22 cellular contexts compared by ENCODE assay signal in the genomic region with DNA sequence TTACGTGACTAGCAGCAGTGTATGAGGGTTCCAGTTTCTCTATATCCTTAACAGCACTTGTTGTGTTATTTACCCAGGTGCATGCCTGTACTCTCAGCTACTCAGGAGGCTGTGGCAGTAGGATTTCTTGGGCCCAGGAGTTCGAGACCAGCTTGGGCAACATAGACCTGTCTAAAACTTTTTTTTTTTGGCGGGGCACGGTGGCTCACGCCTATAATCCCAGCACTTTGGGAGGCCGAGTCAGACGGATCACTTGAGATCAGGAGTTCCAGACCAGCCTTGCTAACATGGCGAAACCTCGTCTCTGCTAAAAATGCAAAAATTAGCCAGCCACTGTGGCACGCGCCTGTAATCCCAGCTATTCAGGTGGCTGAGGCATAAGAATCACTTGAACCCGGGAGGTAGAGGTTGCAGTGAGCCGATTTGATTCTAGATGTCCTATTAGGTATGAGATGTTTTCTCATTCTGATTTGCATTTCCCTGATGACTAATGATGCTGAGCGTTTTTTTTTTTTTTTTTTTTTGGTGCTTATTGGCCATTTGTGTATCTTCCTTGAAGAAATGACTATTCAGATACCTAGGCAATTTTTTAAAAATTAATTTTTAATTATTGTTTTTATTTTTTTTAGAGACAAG. TPM values are rescaled to one million over a fixed set of nuclear protein-coding genes. Genes with fewer than 3 reads are reported as not detected.
A peak's percentile ranks its signal among the peaks of the same experiment; 100 is the strongest.
DNase-seq lines count a peak whose midpoint lies in the region; ATAC-seq and TF ChIP-seq lines count a peak whose summit lies in the region.
"Had no signal": no experiment of that assay in that cellular context is flagged by ENCODE, and none has a peak within 500 bp of the region (broad histone marks: within the 10 kb centered on the region; RNA-seq: fewer than 3 reads in every experiment).

No MANE protein-coding gene starts in this region.

- CTCF ChIA-PET in WTC11 (lab: Charles Lee) = interaction anchor here (1.3 to 3.2 kb wide), 2 partner anchors 14 to 38 kb away, joined by 3 to 12 read pairs; no protein-coding TSS in a partner anchor

- no peaks in the 10 kb centered on the region for H3K27me3 Mint-ChIP-seq in WTC11 (ENCODE audit: low read depth)
- H3K27me3 Mint-ChIP-seq: CD4-positive, alpha-beta T cell; naive B cell; progenitor cell of endocrine pancreas had no signal

- no peaks in the 10 kb centered on the region for H3K4me1 Mint-ChIP-seq in WTC11

- H3K4me3 ChIP-seq in GM06990 (replicated peaks; ENCODE audit: low read depth, low read length) = peak overlapping the region; percentile 10
- H3K4me3 ChIP-seq in fibroblast of mammary gland (ENCODE audit: control insufficient read depth, low read depth, low read length) = no peak overlapping the region
- no peak overlapping the region for H3K4me3 ChIP-seq in H7 (ENCODE audit: insufficient read depth, low read depth, low read length)
- H3K4me3 ChIP-seq: lower lobe of right lung, MG63, smooth muscle cell, uterus had no signal

- peak; percentile 26 to 45 for ATAC-seq in activated CD4-positive, CD25-positive, alpha-beta regulatory T cell treated with anti-CD3 and anti-CD28 coated beads, Interleukin-2, amount 50 U/mL, for 24 hours
- ATAC-seq in WTC11 (no peak), GM18867 (IDR thresholded peaks at IDR 0.05; ENCODE audit: unreplicated experiment) (no peak)
- ATAC-seq: lower lobe of right lung, Right ventricle myocardium inferior had no signal

- H3K36me3 ChIP-seq in GM06990 (ENCODE audit: control insufficient read depth, insufficient read depth, low read length) = peaks cover 4% of the 10 kb centered on the region
- peaks cover 7% of the 10 kb centered on the region for H3K36me3 ChIP-seq in H7 (replicated peaks; ENCODE audit: control insufficient read depth, insufficient read depth, low read length)
- H3K36me3 ChIP-seq: uterus had no signal

- no peaks in the 10 kb centered on the region for H3K9me3 Mint-ChIP-seq in WTC11
- H3K9me3 Mint-ChIP-seq: CD4-positive, alpha-beta T cell; immature natural killer cell; naive B cell had no signal

- POLR2A ChIA-PET in WTC11 (lab: Charles Lee) = no interaction called here

- no peaks in the 10 kb centered on the region for H3K27me3 ChIP-seq in GM06990 (replicated peaks; ENCODE audit: control insufficient read depth, insufficient read depth, low read length)
- no peaks in the 10 kb centered on the region for H3K27me3 ChIP-seq in H7 (ENCODE audit: control insufficient read depth, insufficient read depth, low read length)
- H3K27me3 ChIP-seq: MG63, uterus had no signal

- DNase-seq in activated CD4-positive, CD25-positive, alpha-beta regulatory T cell (lab: John Stamatoyannopoulos, UW) = no peak
- DNase-seq in GM06990 (ENCODE audit: extremely low read depth, insufficient read length) (no peak), WTC11 (ENCODE audit: low spot score) (no peak), fibroblast of mammary gland (ENCODE audit: low read depth) (peak; percentile 8), hypothalamus (lab: John Stamatoyannopoulos, UW) (no peak), H7 (no peak)
- DNase-seq: CD4-positive, alpha-beta T cell; dermis blood vessel endothelial cell; DND-41; glutamatergic neuron; immature natural killer cell; lower lobe of right lung; MG63; naive B cell; NCI-H1694; NCI-H446; uterus had no signal

- 0 out of 2 replicates have a peak overlapping the region, but pooled peaks have one; percentile 53 for H3K27ac Mint-ChIP-seq in WTC11
- H3K27ac Mint-ChIP-seq: progenitor cell of endocrine pancreas had no signal

- no peak for TF ChIP-seq CTCF in GM06990 (IDR thresholded peaks at IDR 0.05; ENCODE audit: insufficient read depth, low read length, poor library complexity, severe bottlenecking)
- no peak for TF ChIP-seq CTCF in WTC11 (IDR thresholded peaks at IDR 0.05)
- TF ChIP-seq CTCF in fibroblast of mammary gland (conservative IDR thresholded peaks at IDR 0.05; ENCODE audit: control insufficient read depth, insufficient read depth, low read depth, low read length) = no peak

- peaks cover 64% of the 10 kb centered on the region for H3K36me3 Mint-ChIP-seq in WTC11

- no peak overlapping the region for H3K4me3 Mint-ChIP-seq in WTC11
- H3K4me3 Mint-ChIP-seq: CD4-positive, alpha-beta T cell; immature natural killer cell; naive B cell had no signal

TF ChIP-seq in WTC11, 78 proteins besides CTCF, POLR2A, EP300 and RAD21:
- TF ChIP-seq, protein P1, sequence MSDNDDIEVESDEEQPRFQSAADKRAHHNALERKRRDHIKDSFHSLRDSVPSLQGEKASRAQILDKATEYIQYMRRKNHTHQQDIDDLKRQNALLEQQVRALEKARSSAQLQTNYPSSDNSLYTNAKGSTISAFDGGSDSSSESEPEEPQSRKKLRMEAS (CRISPR knock-in tag; IDR thresholded peaks at IDR 0.05) = no peak
- TF ChIP-seq ZNF263 (CRISPR knock-in tag; IDR thresholded peaks at IDR 0.05; ENCODE audit: low read depth) = no peak

RNA-seq across cellular contexts. Expression of gene CASC3, which starts 13.4 kb away (rescaled TPM):
- total RNA-seq in WTC11 (2021) = 107 to 119 TPM (median 115 TPM) in 3 replicates
- 55.4 and 76.0 TPM in 2 replicates for total RNA-seq in H7 (2014; rRNA removed; shearing (Covaris generic))

RNA-seq across cellular contexts. Expression of gene RAPGEFL1, which starts 23.5 kb away (rescaled TPM):
- total RNA-seq in WTC11 (2021) = 19.9 to 23.0 TPM (median 19.9 TPM) in 3 replicates
- 3.9 and 5.4 TPM in 2 replicates for total RNA-seq in H7 (2014; rRNA removed; shearing (Covaris generic))

RNA-seq across cellular contexts. Expression of gene MSL1, which starts 31.9 kb away (rescaled TPM):
- 69.2 to 78.1 TPM (median 73.7 TPM) in 3 replicates for total RNA-seq in WTC11 (2021)
- 44.2 and 70.0 TPM in 2 replicates for total RNA-seq in H7 (2014; rRNA removed; shearing (Covaris generic))

RNA-seq across cellular contexts. Expression of gene NR1D1, which starts 53.3 kb away (rescaled TPM):
- total RNA-seq in WTC11 (2021) = 5.6 to 7.6 TPM (median 6.2 TPM) in 3 replicates
- total RNA-seq in H7 (2014; rRNA removed; shearing (Covaris generic)) = 1.8 and 3.4 TPM in 2 replicates

Comparison
In these comparisons a context has a peak if more than half of its experiments do, and no peak if none do; other contexts are left out.
1. ATAC-seq: peak in activated CD4-positive, CD25-positive, alpha-beta regulatory T cell treated with anti-CD3 and anti-CD28 coated beads, Interleukin-2, amount 50 U/mL, for 24 hours (2 of 2); none in WTC11 (single experiment) and GM18867 (single experiment).